Comparison of ENCODE assay signal across 8 cellular contexts in the genomic region with DNA sequence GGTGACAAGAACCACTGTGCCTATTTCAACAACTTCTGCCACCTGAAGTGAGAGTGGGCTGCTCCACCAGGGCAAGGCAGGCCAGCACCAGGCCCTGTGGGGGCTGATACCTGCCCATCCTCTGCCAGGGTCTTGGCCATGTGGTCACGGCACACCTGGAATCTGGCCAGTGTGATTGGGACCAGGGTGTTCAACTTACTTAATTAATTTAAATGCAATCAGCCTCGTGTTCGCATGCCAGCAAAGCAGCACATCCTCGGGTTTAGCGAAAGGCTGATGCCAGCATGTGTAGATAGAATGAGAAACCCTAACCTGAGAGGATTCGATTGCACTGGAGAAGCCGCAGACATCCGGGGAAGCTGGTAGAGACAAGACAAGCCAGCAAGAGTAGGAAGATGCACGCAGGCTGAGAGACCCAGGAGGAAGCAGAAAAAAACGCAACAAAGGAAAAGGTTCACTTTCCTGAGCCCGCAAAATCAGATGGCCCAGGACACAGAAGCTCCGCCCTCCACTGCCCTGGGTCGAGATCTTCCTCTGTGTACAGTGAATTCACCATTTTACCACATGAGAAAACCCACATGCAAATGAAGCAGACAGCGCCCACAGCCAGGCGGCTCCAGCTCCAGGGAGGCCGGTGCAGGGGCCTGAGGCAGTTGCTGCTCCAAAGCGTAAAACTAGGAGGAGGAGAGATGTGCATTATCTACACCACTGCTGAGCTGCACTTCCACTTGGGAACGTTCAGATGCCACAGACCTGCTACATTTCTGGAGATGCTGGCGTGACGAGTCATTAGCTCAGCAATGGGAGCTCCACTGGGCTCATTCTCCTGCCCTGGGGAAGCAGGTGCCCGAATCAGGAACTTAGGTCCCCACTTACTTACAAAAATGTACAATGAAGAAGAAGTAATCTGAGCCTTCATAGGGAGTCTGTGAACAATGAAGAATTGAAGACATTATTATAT.
DNase-seq lines count a peak whose midpoint lies in the region; ATAC-seq and TF ChIP-seq lines count a peak whose summit lies in the region.

No MANE protein-coding gene starts in this region.

- peaks cover 12 to 17% (median 15%) of the 10 kb centered on the region in 3 donors for H3K4me1 Mint-ChIP-seq in CD8-positive, alpha-beta memory T cell
- peaks cover 14% of the 10 kb centered on the region for H3K4me1 Mint-ChIP-seq in activated naive CD4-positive, alpha-beta T cell treated with anti-CD3 and anti-CD28 coated beads, Interleukin-2, amount 10 ng/mL, durations not matched to agents 7 days and 5 days

- peak; percentile 6 to 62 (median 41) for DNase-seq in CD8-positive, alpha-beta memory T cell
- DNase-seq in NB4 (ENCODE audit: low read depth), result peak; percentile 44
- peak; percentile 57 for DNase-seq in activated naive CD4-positive, alpha-beta T cell treated with anti-CD3 and anti-CD28 coated beads, Interleukin-2, amount 10 ng/mL, durations not matched to agents 7 days and 5 days
- peak; percentile 3 for DNase-seq in stimulated activated CD8-positive, alpha-beta memory T cell treated with anti-CD3 and anti-CD28 coated beads, Interleukin-15, amount 100 ng/mL, for 1 hour (ENCODE audit: low read depth)
- DNase-seq in HT-29 (ENCODE audit: low spot score), result no peak
- no peak for DNase-seq in effector CD4-positive, alpha-beta T cell
- no peak for DNase-seq in cerebellar nuclear complex (lab: John Stamatoyannopoulos, UW)

- ATAC-seq in GM21737 (IDR thresholded peaks at IDR 0.05; ENCODE audit: unreplicated experiment), result peak; percentile 93

- peaks cover 17% of the 10 kb centered on the region for H3K4me1 ChIP-seq in CD8-positive, alpha-beta memory T cell (ENCODE audit: insufficient read depth, low read length)

- no peaks in the 10 kb centered on the region for H3K36me3 Mint-ChIP-seq in CD8-positive, alpha-beta memory T cell
- no peaks in the 10 kb centered on the region for H3K36me3 Mint-ChIP-seq in activated naive CD4-positive, alpha-beta T cell treated with anti-CD3 and anti-CD28 coated beads, Interleukin-2, amount 10 ng/mL, durations not matched to agents 7 days and 5 days

- peaks cover 11 to 17% of the 10 kb centered on the region in 2 donors for H3K27me3 Mint-ChIP-seq in CD8-positive, alpha-beta memory T cell
- peaks cover 59% of the 10 kb centered on the region for H3K27me3 Mint-ChIP-seq in activated naive CD4-positive, alpha-beta T cell treated with anti-CD3 and anti-CD28 coated beads, Interleukin-2, amount 10 ng/mL, durations not matched to agents 7 days and 5 days

- peak overlapping the region; percentile 18 to 86 (median 62) for H3K27ac Mint-ChIP-seq in CD8-positive, alpha-beta memory T cell
- peak overlapping the region; percentile 13 for H3K27ac Mint-ChIP-seq in activated naive CD4-positive, alpha-beta T cell treated with anti-CD3 and anti-CD28 coated beads, Interleukin-2, amount 10 ng/mL, durations not matched to agents 7 days and 5 days

- H3K9me3 ChIP-seq in CD8-positive, alpha-beta memory T cell (ENCODE audit: low read length), result no peaks in the 10 kb centered on the region

- H3K9me3 Mint-ChIP-seq in CD8-positive, alpha-beta memory T cell, result no peaks in the 10 kb centered on the region
- H3K9me3 Mint-ChIP-seq in activated naive CD4-positive, alpha-beta T cell treated with anti-CD3 and anti-CD28 coated beads, Interleukin-2, amount 10 ng/mL, durations not matched to agents 7 days and 5 days, result peaks cover 2% of the 10 kb centered on the region

- peak overlapping the region; percentile 31 for H3K4me3 ChIP-seq in CD8-positive, alpha-beta memory T cell (ENCODE audit: low read length)
- no peak overlapping the region for H3K4me3 ChIP-seq in NB4 (ENCODE audit: low read depth, low read length)

- CTCF ChIA-PET in CD8-positive, alpha-beta memory T cell (lab: Charles Lee), result no interaction called here
- CTCF ChIA-PET in activated naive CD4-positive, alpha-beta T cell treated with anti-CD3 and anti-CD28 coated beads, Interleukin-2, amount 10 ng/mL, durations not matched to agents 7 days and 5 days (lab: Charles Lee), result interaction anchor here (0.6 to 1.3 kb wide), 5 partner anchors 24 to 963 kb away, joined by 3 to 4 read pairs (median 3); no protein-coding TSS in a partner anchor

- TF ChIP-seq CTCF in NB4 (IDR thresholded peaks at IDR 0.05; ENCODE audit: low read depth, low read length), result no peak

- peak overlapping the region; percentile 35 to 84 (median 82) for H3K4me3 Mint-ChIP-seq in CD8-positive, alpha-beta memory T cell
- H3K4me3 Mint-ChIP-seq in activated naive CD4-positive, alpha-beta T cell treated with anti-CD3 and anti-CD28 coated beads, Interleukin-2, amount 10 ng/mL, durations not matched to agents 7 days and 5 days, result no peak overlapping the region

- POLR2A ChIA-PET in CD8-positive, alpha-beta memory T cell (lab: Charles Lee), result interaction anchor here (0.6 kb wide), 1 partner anchor 155 kb away, joined by 3 read pairs; no protein-coding TSS in a partner anchor

- H3K36me3 ChIP-seq in CD8-positive, alpha-beta memory T cell (ENCODE audit: insufficient read depth, low read length), result no peaks in the 10 kb centered on the region

- no peak for TF ChIP-seq POLR2A in NB4 (IDR thresholded peaks at IDR 0.05; ENCODE audit: extremely low read depth, insufficient read length)

- H3K27ac ChIP-seq in CD8-positive, alpha-beta memory T cell (ENCODE audit: low read depth, low read length), result no peak overlapping the region

- peaks cover 18% of the 10 kb centered on the region for H3K27me3 ChIP-seq in CD8-positive, alpha-beta memory T cell (ENCODE audit: insufficient read depth, low read length, poor library complexity, severe bottlenecking)

Comparison
In these comparisons a context has a peak if more than half of its experiments do, and no peak if none do; other contexts are left out.
1. DNase-seq: peak in CD8-positive, alpha-beta memory T cell (5 of 5), NB4 (single experiment), activated naive CD4-positive, alpha-beta T cell treated with anti-CD3 and anti-CD28 coated beads, Interleukin-2, amount 10 ng/mL, durations not matched to agents 7 days and 5 days (single experiment) and stimulated activated CD8-positive, alpha-beta memory T cell treated with anti-CD3 and anti-CD28 coated beads, Interleukin-15, amount 100 ng/mL, for 1 hour (single experiment); none in HT-29 (single experiment), effector CD4-positive, alpha-beta T cell (single experiment) and cerebellar nuclear complex (0 of 2).